7 cellular contexts compared by ENCODE assay signal in genomic region chr1:220733090-220733569, GRCh38. TPM values are rescaled to one million over a fixed set of nuclear protein-coding genes. Genes with fewer than 3 reads are reported as not detected.
A peak's percentile ranks its signal among the peaks of the same experiment; 100 is the strongest.
DNase-seq lines count a peak whose midpoint lies in the region; ATAC-seq, FAIRE-seq and TF ChIP-seq lines count a peak whose summit lies in the region.

No MANE protein-coding gene starts in this region.

- intact Hi-C loops in ascending aorta (cut with DNase I): loop anchor here (1.0 to 5.0 kb wide), 6 partner anchors 16 to 461 kb away; partner anchors contain the start of genes C1orf115, MARK1, MTARC1 and MTARC2

- H3K4me1 ChIP-seq in ascending aorta: peaks cover 0 to 11% of the 10 kb centered on the region in 2 donors

- ATAC-seq in HG02852 (IDR thresholded peaks at IDR 0.05; ENCODE audit: unreplicated experiment): peak; percentile 92

- H3K27ac ChIP-seq in ascending aorta: peak overlapping the region; percentile 80 to 82

- peak overlapping the region; percentile 51 for H3K4me3 Mint-ChIP-seq in T-helper 2 cell treated with Interferon-gamma antibody and Interleukin-4, amounts not matched to agents 5 μg/mL and 100 μg/mL, for 36 hours

- DNase-seq in GM12892 (ENCODE audit: insufficient read length): peak; percentile 47
- DNase-seq in NCI-H1694 (lab: John Stamatoyannopoulos, UW): peak; percentile 68
- peak; percentile 63 for DNase-seq in T-helper 2 cell treated with Interferon-gamma antibody and Interleukin-4, amounts not matched to agents 5 μg/mL and 100 μg/mL, for 36 hours (ENCODE audit: low spot score)
- peak in 1 of 2 donors; percentile 88 for DNase-seq in ascending aorta (ENCODE audit: low spot score in 2 of 2)
- peak in 40 of 51 donors; percentile 4 to 68 (median 25) for DNase-seq in hypothalamus (lab: John Stamatoyannopoulos, UW)
- peak; percentile 78 for DNase-seq in skeletal muscle cell (ENCODE audit: low read depth)

- no peaks in the 10 kb centered on the region for H3K9me3 ChIP-seq in ascending aorta

- TF ChIP-seq CTCF in ascending aorta (IDR thresholded peaks at IDR 0.05): peak; percentile 79 to 92 (median 90)

- H3K4me3 ChIP-seq in ascending aorta (peak overlapping the region; percentile 24 to 56), skeletal muscle cell (ENCODE audit: low read depth, low read length) (no peak overlapping the region)

- FAIRE-seq in GM12892 (lab: Jason Lieb, UNC): peak; percentile 77

- no peaks in the 10 kb centered on the region for H3K9me3 Mint-ChIP-seq in T-helper 2 cell treated with Interferon-gamma antibody and Interleukin-4, amounts not matched to agents 5 μg/mL and 100 μg/mL, for 36 hours

- no peaks in the 10 kb centered on the region for H3K27me3 ChIP-seq in ascending aorta

- no peaks in the 10 kb centered on the region for H3K36me3 Mint-ChIP-seq in T-helper 2 cell treated with Interferon-gamma antibody and Interleukin-4, amounts not matched to agents 5 μg/mL and 100 μg/mL, for 36 hours (ENCODE audit: low read depth)

- peaks cover 15% of the 10 kb centered on the region for H3K27me3 Mint-ChIP-seq in T-helper 2 cell treated with Interferon-gamma antibody and Interleukin-4, amounts not matched to agents 5 μg/mL and 100 μg/mL, for 36 hours (ENCODE audit: low read depth)

- H3K27ac Mint-ChIP-seq in T-helper 2 cell treated with Interferon-gamma antibody and Interleukin-4, amounts not matched to agents 5 μg/mL and 100 μg/mL, for 36 hours: no peak overlapping the region

- no peak for TF ChIP-seq POLR2A in GM12892 (IDR thresholded peaks at IDR 0.05; ENCODE audit: low read depth, low read length)

- H3K36me3 ChIP-seq in ascending aorta: no peaks in the 10 kb centered on the region

- H3K4me1 Mint-ChIP-seq in T-helper 2 cell treated with Interferon-gamma antibody and Interleukin-4, amounts not matched to agents 5 μg/mL and 100 μg/mL, for 36 hours (ENCODE audit: low read depth): peaks cover 16% of the 10 kb centered on the region

RNA-seq across cellular contexts. Expression of gene MTARC2, which starts 15.0 kb away (rescaled TPM):
- 25.9 TPM for polyA plus RNA-seq in GM12892 (2012; ENCODE audit: missing spikeins)
- 23.7 TPM for total RNA-seq in ascending aorta

RNA-seq across cellular contexts. Expression of gene C1orf115, which starts 43.0 kb away (rescaled TPM):
- polyA plus RNA-seq in GM12892 (2012; ENCODE audit: missing spikeins): 7.6 TPM
- 18.4 TPM for total RNA-seq in ascending aorta

RNA-seq across cellular contexts. Expression of gene MTARC1, which starts 53.6 kb away (rescaled TPM):
- polyA plus RNA-seq in GM12892 (2012; ENCODE audit: missing spikeins): 1.7 TPM
- 2.2 TPM for total RNA-seq in ascending aorta
